1 cellular context compared by ENCODE assay signal in the genomic region with DNA sequence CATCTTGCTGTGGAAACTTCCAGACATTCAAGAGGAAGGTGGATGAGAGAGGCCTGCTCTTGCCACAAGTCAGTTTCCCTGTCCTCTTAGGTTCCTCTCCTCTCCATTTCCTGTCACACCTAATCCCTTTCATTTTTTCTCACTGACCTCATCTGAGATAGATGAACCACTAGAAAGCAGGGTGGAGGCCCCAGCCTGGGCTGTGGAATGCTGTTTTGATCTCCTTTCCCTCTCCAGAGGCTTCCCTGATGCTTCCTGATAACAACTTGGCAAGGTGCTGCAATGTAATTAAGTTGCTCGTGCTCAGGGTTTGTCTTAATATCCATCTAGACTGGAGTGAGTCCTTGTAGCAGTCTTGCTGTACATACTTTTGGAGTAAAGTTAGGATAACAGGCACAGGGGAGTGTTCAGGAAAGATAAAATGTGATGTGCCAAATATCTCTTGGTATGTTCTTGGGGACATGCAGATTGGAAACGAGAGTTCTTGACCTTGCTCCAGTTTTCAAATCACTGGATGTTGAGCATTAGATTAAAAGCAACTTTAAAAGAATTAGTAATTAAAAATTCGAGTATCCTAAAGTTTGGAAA.
TF ChIP-seq lines count a peak whose summit lies in the region.

No MANE protein-coding gene starts in this region.

TF ChIP-seq in K562, 482 proteins besides CTCF, POLR2A, EP300 and RAD21:
- TF ChIP-seq, protein P1, sequence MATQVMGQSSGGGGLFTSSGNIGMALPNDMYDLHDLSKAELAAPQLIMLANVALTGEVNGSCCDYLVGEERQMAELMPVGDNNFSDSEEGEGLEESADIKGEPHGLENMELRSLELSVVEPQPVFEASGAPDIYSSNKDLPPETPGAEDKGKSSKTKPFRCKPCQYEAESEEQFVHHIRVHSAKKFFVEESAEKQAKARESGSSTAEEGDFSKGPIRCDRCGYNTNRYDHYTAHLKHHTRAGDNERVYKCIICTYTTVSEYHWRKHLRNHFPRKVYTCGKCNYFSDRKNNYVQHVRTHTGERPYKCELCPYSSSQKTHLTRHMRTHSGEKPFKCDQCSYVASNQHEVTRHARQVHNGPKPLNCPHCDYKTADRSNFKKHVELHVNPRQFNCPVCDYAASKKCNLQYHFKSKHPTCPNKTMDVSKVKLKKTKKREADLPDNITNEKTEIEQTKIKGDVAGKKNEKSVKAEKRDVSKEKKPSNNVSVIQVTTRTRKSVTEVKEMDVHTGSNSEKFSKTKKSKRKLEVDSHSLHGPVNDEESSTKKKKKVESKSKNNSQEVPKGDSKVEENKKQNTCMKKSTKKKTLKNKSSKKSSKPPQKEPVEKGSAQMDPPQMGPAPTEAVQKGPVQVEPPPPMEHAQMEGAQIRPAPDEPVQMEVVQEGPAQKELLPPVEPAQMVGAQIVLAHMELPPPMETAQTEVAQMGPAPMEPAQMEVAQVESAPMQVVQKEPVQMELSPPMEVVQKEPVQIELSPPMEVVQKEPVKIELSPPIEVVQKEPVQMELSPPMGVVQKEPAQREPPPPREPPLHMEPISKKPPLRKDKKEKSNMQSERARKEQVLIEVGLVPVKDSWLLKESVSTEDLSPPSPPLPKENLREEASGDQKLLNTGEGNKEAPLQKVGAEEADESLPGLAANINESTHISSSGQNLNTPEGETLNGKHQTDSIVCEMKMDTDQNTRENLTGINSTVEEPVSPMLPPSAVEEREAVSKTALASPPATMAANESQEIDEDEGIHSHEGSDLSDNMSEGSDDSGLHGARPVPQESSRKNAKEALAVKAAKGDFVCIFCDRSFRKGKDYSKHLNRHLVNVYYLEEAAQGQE (CRISPR knock-in tag; IDR thresholded peaks at IDR 0.05; ENCODE audit: low read depth), result no peak
- TF ChIP-seq XRCC5 (IDR thresholded peaks at IDR 0.05; ENCODE audit: low read depth, low read length) (no peak), WHSC1 (IDR thresholded peaks at IDR 0.05; ENCODE audit: low read length) (no peak), JUND (IDR thresholded peaks at IDR 0.05; ENCODE audit: borderline replicate concordance, low read depth, low read length) (0 out of 2 replicates have a peak, but pooled peaks have one; percentile 23), JUND (tag; IDR thresholded peaks at IDR 0.05; ENCODE audit: borderline replicate concordance, low read depth, low read length) (peak; percentile 74; the same call in 2 of the 3 replicates), CTBP1 (IDR thresholded peaks at IDR 0.05; ENCODE audit: borderline replicate concordance) (peak; percentile 85; the same call in 1 of the 2 replicates), ASH1L (IDR thresholded peaks at IDR 0.05; ENCODE audit: borderline replicate concordance, low read depth, partially characterized antibody) (no peak), MYBL2 (IDR thresholded peaks at IDR 0.05; ENCODE audit: low read depth) (no peak), MYBL2 (CRISPR knock-in tag; IDR thresholded peaks at IDR 0.05; ENCODE audit: borderline replicate concordance) (no peak), ARID1B (IDR thresholded peaks at IDR 0.05) (peak; percentile 37; the same call in 1 of the 2 replicates), CBFA2T3 (IDR thresholded peaks at IDR 0.05) (peak; percentile 67), NCOR1 (IDR thresholded peaks at IDR 0.05) (0 out of 2 replicates have a peak, but pooled peaks have one; percentile 19), RBM39 (optimal IDR thresholded peaks at IDR 0.05; ENCODE audit: low read depth, low read length) (no peak), TCF3 (CRISPR knock-in tag; IDR thresholded peaks at IDR 0.05) (peak; percentile 55), MEF2A (IDR thresholded peaks at IDR 0.05; ENCODE audit: control insufficient read depth, low read depth, low read length) (no peak), SP1 (CRISPR knock-in tag; IDR thresholded peaks at IDR 0.05) (peak; percentile 39; the same call in 1 of the 2 replicates), RCOR1 (IDR thresholded peaks at IDR 0.05; ENCODE audit: borderline replicate concordance in 1 of 2, low read depth in 2 of 2, low read length in 2 of 2) (peak in 1 of 2 experiments; percentile 17; a peak in 1 of 4 replicates), THRAP3 (IDR thresholded peaks at IDR 0.05; ENCODE audit: borderline replicate concordance) (no peak), CREM (IDR thresholded peaks at IDR 0.05; ENCODE audit: low read depth) (no peak), CCAR2 (IDR thresholded peaks at IDR 0.05; ENCODE audit: low read depth, low read length) (no peak), ZNF699 (CRISPR knock-in tag; IDR thresholded peaks at IDR 0.05; ENCODE audit: insufficient replicate concordance) (no peak), MCM7 (IDR thresholded peaks at IDR 0.05) (no peak), TAL1 (IDR thresholded peaks at IDR 0.05) (peak; percentile 40; the same call in 1 of the 2 replicates), PHF21A (IDR thresholded peaks at IDR 0.05; ENCODE audit: borderline replicate concordance, low read depth) (no peak), TEAD4 (IDR thresholded peaks at IDR 0.05; ENCODE audit: low read length) (peak; percentile 53), TEAD4 (CRISPR knock-in tag; IDR thresholded peaks at IDR 0.05; ENCODE audit: borderline replicate concordance) (no peak), CBFA2T2 (conservative IDR thresholded peaks at IDR 0.05) (0 out of 2 replicates have a peak, but pooled peaks have one; percentile 13)
- TF ChIP-seq, protein P2, sequence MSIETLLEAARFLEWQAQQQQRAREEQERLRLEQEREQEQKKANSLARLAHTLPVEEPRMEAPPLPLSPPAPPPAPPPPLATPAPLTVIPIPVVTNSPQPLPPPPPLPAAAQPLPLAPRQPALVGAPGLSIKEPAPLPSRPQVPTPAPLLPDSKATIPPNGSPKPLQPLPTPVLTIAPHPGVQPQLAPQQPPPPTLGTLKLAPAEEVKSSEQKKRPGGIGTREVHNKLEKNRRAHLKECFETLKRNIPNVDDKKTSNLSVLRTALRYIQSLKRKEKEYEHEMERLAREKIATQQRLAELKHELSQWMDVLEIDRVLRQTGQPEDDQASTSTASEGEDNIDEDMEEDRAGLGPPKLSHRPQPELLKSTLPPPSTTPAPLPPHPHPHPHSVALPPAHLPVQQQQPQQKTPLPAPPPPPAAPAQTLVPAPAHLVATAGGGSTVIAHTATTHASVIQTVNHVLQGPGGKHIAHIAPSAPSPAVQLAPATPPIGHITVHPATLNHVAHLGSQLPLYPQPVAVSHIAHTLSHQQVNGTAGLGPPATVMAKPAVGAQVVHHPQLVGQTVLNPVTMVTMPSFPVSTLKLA (conservative IDR thresholded peaks at IDR 0.05), result peak in 1 of 2 experiments; percentile 11; a peak in 1 of 4 replicates
- TF ChIP-seq, protein P3, sequence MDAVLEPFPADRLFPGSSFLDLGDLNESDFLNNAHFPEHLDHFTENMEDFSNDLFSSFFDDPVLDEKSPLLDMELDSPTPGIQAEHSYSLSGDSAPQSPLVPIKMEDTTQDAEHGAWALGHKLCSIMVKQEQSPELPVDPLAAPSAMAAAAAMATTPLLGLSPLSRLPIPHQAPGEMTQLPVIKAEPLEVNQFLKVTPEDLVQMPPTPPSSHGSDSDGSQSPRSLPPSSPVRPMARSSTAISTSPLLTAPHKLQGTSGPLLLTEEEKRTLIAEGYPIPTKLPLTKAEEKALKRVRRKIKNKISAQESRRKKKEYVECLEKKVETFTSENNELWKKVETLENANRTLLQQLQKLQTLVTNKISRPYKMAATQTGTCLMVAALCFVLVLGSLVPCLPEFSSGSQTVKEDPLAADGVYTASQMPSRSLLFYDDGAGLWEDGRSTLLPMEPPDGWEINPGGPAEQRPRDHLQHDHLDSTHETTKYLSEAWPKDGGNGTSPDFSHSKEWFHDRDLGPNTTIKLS (IDR thresholded peaks at IDR 0.05; ENCODE audit: borderline replicate concordance, low read depth), result no peak
- TF ChIP-seq, protein P4, sequence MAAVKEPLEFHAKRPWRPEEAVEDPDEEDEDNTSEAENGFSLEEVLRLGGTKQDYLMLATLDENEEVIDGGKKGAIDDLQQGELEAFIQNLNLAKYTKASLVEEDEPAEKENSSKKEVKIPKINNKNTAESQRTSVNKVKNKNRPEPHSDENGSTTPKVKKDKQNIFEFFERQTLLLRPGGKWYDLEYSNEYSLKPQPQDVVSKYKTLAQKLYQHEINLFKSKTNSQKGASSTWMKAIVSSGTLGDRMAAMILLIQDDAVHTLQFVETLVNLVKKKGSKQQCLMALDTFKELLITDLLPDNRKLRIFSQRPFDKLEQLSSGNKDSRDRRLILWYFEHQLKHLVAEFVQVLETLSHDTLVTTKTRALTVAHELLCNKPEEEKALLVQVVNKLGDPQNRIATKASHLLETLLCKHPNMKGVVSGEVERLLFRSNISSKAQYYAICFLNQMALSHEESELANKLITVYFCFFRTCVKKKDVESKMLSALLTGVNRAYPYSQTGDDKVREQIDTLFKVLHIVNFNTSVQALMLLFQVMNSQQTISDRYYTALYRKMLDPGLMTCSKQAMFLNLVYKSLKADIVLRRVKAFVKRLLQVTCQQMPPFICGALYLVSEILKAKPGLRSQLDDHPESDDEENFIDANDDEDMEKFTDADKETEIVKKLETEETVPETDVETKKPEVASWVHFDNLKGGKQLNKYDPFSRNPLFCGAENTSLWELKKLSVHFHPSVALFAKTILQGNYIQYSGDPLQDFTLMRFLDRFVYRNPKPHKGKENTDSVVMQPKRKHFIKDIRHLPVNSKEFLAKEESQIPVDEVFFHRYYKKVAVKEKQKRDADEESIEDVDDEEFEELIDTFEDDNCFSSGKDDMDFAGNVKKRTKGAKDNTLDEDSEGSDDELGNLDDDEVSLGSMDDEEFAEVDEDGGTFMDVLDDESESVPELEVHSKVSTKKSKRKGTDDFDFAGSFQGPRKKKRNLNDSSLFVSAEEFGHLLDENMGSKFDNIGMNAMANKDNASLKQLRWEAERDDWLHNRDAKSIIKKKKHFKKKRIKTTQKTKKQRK (IDR thresholded peaks at IDR 0.05; ENCODE audit: borderline replicate concordance, low read depth, low read length), result no peak
- TF ChIP-seq, protein P5, sequence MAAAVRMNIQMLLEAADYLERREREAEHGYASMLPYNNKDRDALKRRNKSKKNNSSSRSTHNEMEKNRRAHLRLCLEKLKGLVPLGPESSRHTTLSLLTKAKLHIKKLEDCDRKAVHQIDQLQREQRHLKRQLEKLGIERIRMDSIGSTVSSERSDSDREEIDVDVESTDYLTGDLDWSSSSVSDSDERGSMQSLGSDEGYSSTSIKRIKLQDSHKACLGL (CRISPR knock-in tag; IDR thresholded peaks at IDR 0.05; ENCODE audit: borderline replicate concordance, poor library complexity, severe bottlenecking), result no peak
- TF ChIP-seq, protein P6, sequence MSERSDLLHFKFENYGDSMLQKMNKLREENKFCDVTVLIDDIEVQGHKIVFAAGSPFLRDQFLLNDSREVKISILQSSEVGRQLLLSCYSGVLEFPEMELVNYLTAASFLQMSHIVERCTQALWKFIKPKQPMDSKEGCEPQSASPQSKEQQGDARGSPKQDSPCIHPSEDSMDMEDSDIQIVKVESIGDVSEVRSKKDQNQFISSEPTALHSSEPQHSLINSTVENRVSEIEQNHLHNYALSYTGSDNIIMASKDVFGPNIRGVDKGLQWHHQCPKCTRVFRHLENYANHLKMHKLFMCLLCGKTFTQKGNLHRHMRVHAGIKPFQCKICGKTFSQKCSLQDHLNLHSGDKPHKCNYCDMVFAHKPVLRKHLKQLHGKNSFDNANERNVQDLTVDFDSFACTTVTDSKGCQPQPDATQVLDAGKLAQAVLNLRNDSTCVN (CRISPR knock-in tag; IDR thresholded peaks at IDR 0.05), result no peak
- TF ChIP-seq, protein P7, sequence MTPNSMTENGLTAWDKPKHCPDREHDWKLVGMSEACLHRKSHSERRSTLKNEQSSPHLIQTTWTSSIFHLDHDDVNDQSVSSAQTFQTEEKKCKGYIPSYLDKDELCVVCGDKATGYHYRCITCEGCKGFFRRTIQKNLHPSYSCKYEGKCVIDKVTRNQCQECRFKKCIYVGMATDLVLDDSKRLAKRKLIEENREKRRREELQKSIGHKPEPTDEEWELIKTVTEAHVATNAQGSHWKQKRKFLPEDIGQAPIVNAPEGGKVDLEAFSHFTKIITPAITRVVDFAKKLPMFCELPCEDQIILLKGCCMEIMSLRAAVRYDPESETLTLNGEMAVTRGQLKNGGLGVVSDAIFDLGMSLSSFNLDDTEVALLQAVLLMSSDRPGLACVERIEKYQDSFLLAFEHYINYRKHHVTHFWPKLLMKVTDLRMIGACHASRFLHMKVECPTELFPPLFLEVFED (CRISPR knock-in tag; conservative IDR thresholded peaks at IDR 0.05), result no peak
- TF ChIP-seq, protein P8, sequence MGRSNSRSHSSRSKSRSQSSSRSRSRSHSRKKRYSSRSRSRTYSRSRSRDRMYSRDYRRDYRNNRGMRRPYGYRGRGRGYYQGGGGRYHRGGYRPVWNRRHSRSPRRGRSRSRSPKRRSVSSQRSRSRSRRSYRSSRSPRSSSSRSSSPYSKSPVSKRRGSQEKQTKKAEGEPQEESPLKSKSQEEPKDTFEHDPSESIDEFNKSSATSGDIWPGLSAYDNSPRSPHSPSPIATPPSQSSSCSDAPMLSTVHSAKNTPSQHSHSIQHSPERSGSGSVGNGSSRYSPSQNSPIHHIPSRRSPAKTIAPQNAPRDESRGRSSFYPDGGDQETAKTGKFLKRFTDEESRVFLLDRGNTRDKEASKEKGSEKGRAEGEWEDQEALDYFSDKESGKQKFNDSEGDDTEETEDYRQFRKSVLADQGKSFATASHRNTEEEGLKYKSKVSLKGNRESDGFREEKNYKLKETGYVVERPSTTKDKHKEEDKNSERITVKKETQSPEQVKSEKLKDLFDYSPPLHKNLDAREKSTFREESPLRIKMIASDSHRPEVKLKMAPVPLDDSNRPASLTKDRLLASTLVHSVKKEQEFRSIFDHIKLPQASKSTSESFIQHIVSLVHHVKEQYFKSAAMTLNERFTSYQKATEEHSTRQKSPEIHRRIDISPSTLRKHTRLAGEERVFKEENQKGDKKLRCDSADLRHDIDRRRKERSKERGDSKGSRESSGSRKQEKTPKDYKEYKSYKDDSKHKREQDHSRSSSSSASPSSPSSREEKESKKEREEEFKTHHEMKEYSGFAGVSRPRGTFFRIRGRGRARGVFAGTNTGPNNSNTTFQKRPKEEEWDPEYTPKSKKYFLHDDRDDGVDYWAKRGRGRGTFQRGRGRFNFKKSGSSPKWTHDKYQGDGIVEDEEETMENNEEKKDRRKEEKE (IDR thresholded peaks at IDR 0.05; ENCODE audit: borderline replicate concordance in 1 of 2, control insufficient read depth in 1 of 2, low read depth in 2 of 2, low read length in 1 of 2), result no peak
